ENCODE assay signal across 39 cellular contexts in the genomic region with DNA sequence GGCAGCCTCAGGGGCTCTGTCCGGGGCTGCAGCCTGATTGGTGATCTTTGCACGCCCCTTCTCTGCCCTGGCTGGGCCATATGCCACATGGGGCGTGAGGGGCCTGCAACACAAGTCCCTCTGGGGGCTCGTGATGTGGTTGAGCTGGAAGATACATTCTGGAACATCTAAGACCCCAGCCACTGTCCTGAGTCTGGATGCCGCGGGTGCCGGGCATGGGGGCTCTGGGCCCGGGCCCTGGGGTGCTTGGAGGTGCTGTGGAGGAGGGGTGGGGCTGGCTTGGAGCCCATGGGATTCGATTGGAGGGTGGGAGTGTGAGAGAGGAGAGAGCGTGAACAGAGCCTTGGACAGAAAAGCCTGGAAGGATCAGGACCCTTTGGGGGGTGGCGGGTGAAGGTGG. TPM values are rescaled to one million over a fixed set of nuclear protein-coding genes. Genes with fewer than 3 reads are reported as not detected.
"Had no signal": no experiment of that assay in that cellular context is flagged by ENCODE, and none has a peak within 500 bp of the region (broad histone marks: within the 10 kb centered on the region; RNA-seq: fewer than 3 reads in every experiment).

No MANE protein-coding gene starts in this region.

- H3K27me3 Mint-ChIP-seq: activated naive CD4-positive, alpha-beta T cell treated with anti-CD3 and anti-CD28 coated beads, Interleukin-2, amount 50 U/mL, for 24 hours; activated naive CD8-positive, alpha-beta T cell; activated T-cell treated with anti-CD3 and anti-CD28 coated beads, Interleukin-2, amount 50 U/mL, for 24 hours had no signal

- H3K4me3 ChIP-seq: adrenal gland, ascending aorta, body of pancreas, breast epithelium, cardiac muscle cell had no signal

- H3K27ac ChIP-seq: adrenal gland, ascending aorta, body of pancreas, brain microvascular endothelial cell, breast epithelium, cardiac muscle cell had no signal

- H3K4me1 ChIP-seq: adrenal gland, ascending aorta, body of pancreas, breast epithelium had no signal

- H3K27ac Mint-ChIP-seq: activated naive CD4-positive, alpha-beta T cell treated with anti-CD3 and anti-CD28 coated beads for 36 hours; activated naive CD4-positive, alpha-beta T cell treated with anti-CD3 and anti-CD28 coated beads, Interleukin-2, amount 10 ng/mL, durations not matched to agents 7 days and 5 days; activated naive CD4-positive, alpha-beta T cell treated with anti-CD3 and anti-CD28 coated beads, Interleukin-2, amount 50 U/mL, for 24 hours; activated naive CD4-positive, alpha-beta T cell treated with anti-CD3 and anti-CD28 coated beads, Interleukin-2, amount 50 U/mL, for 72 hours; activated naive CD8-positive, alpha-beta T cell; activated naive CD8-positive, alpha-beta T cell treated with anti-CD3 and anti-CD28 coated beads for 36 hours; activated naive CD8-positive, alpha-beta T cell treated with anti-CD3 and anti-CD28 coated beads, Interleukin-2, amount 10 ng/mL, durations not matched to agents 7 days and 5 days; activated naive CD8-positive, alpha-beta T cell treated with anti-CD3 and anti-CD28 coated beads, Interleukin-2, amount 50 U/mL, for 24 hours; activated T-cell treated with anti-CD3 and anti-CD28 coated beads, Interleukin-2, amount 50 U/mL, for 24 hours; activated T-cell treated with anti-CD3 and anti-CD28 coated beads, Interleukin-2, amount 50 U/mL, for 72 hours; activated T-helper 1 cell treated with anti-CD3 and anti-CD28 coated beads, Interleukin-12 subunit alpha, Interleukin-12 subunit beta, Interleukin-2, Interleukin-4 antibody, amounts not matched to agents 30 ng/mL and 10 ng/mL and 1 ng/mL, durations not matched to agents 14 hours and 24 hours and 36 hours; activated T-helper 17 cell treated with anti-CD3 and anti-CD28 coated beads, Interleukin-2, amount 50 U/mL, for 72 hours; activated T-helper 2 cell treated with anti-CD3 and anti-CD28 coated beads, Interferon-gamma antibody, Interleukin-2, Interleukin-4, amounts not matched to agents 10 μg/mL and 5 μg/mL and 100 μg/mL, durations not matched to agents 14 hours and 24 hours and 36 hours; brain had no signal

- H3K36me3 Mint-ChIP-seq: activated naive CD4-positive, alpha-beta T cell treated with anti-CD3 and anti-CD28 coated beads, Interleukin-2, amount 10 ng/mL, durations not matched to agents 7 days and 5 days; activated naive CD4-positive, alpha-beta T cell treated with anti-CD3 and anti-CD28 coated beads, Interleukin-2, amount 50 U/mL, for 24 hours; activated naive CD4-positive, alpha-beta T cell treated with anti-CD3 and anti-CD28 coated beads, Interleukin-2, amount 50 U/mL, for 72 hours; activated naive CD8-positive, alpha-beta T cell; activated naive CD8-positive, alpha-beta T cell treated with anti-CD3 and anti-CD28 coated beads for 36 hours; activated naive CD8-positive, alpha-beta T cell treated with anti-CD3 and anti-CD28 coated beads, Interleukin-2, amount 10 ng/mL, durations not matched to agents 7 days and 5 days had no signal

- H3K4me1 Mint-ChIP-seq: activated naive CD4-positive, alpha-beta T cell treated with anti-CD3 and anti-CD28 coated beads, Interleukin-2, amount 10 ng/mL, durations not matched to agents 7 days and 5 days; activated naive CD8-positive, alpha-beta T cell treated with anti-CD3 and anti-CD28 coated beads for 36 hours; activated naive CD8-positive, alpha-beta T cell treated with anti-CD3 and anti-CD28 coated beads, Interleukin-2, amount 10 ng/mL, durations not matched to agents 7 days and 5 days; activated naive CD8-positive, alpha-beta T cell treated with anti-CD3 and anti-CD28 coated beads, Interleukin-2, amount 50 U/mL, for 24 hours; activated T-helper 17 cell treated with anti-CD3 and anti-CD28 coated beads, Interleukin-2, amount 50 U/mL, for 72 hours; central memory CD8-positive, alpha-beta T cell had no signal

- H3K9me3 Mint-ChIP-seq: activated naive CD4-positive, alpha-beta T cell treated with anti-CD3 and anti-CD28 coated beads for 36 hours; activated naive CD4-positive, alpha-beta T cell treated with anti-CD3 and anti-CD28 coated beads, Interleukin-2, amount 10 ng/mL, durations not matched to agents 7 days and 5 days; activated naive CD4-positive, alpha-beta T cell treated with anti-CD3 and anti-CD28 coated beads, Interleukin-2, amount 50 U/mL, for 24 hours; activated naive CD4-positive, alpha-beta T cell treated with anti-CD3 and anti-CD28 coated beads, Interleukin-2, amount 50 U/mL, for 72 hours; activated naive CD8-positive, alpha-beta T cell treated with anti-CD3 and anti-CD28 coated beads for 36 hours; activated naive CD8-positive, alpha-beta T cell treated with anti-CD3 and anti-CD28 coated beads, Interleukin-2, amount 10 ng/mL, durations not matched to agents 7 days and 5 days; activated naive CD8-positive, alpha-beta T cell treated with anti-CD3 and anti-CD28 coated beads, Interleukin-2, amount 50 U/mL, for 24 hours; activated T-cell treated with anti-CD3 and anti-CD28 coated beads, Interleukin-2, amount 50 U/mL, for 24 hours; activated T-cell treated with anti-CD3 and anti-CD28 coated beads, Interleukin-2, amount 50 U/mL, for 4 hours; activated T-cell treated with anti-CD3 and anti-CD28 coated beads, Interleukin-2, amount 50 U/mL, for 72 hours; activated T-helper 1 cell treated with anti-CD3 and anti-CD28 coated beads, Interleukin-12 subunit alpha, Interleukin-12 subunit beta, Interleukin-2, Interleukin-4 antibody, amounts not matched to agents 30 ng/mL and 10 ng/mL and 1 ng/mL, durations not matched to agents 14 hours and 24 hours and 36 hours; activated T-helper 17 cell treated with anti-CD3 and anti-CD28 coated beads, Interleukin-2, amount 50 U/mL, for 72 hours; activated T-helper 2 cell treated with anti-CD3 and anti-CD28 coated beads, Interferon-gamma antibody, Interleukin-2, Interleukin-4, amounts not matched to agents 10 μg/mL and 5 μg/mL and 100 μg/mL, durations not matched to agents 14 hours and 24 hours and 36 hours; brain; central memory CD8-positive, alpha-beta T cell had no signal

- H3K27me3 ChIP-seq: adrenal gland, ascending aorta, body of pancreas, cardiac muscle cell had no signal

- H3K4me3 Mint-ChIP-seq: activated naive CD4-positive, alpha-beta T cell treated with anti-CD3 and anti-CD28 coated beads for 36 hours; activated naive CD4-positive, alpha-beta T cell treated with anti-CD3 and anti-CD28 coated beads, Interleukin-2, amount 10 ng/mL, durations not matched to agents 7 days and 5 days; activated naive CD4-positive, alpha-beta T cell treated with anti-CD3 and anti-CD28 coated beads, Interleukin-2, amount 50 U/mL, for 24 hours; activated naive CD8-positive, alpha-beta T cell; activated naive CD8-positive, alpha-beta T cell treated with anti-CD3 and anti-CD28 coated beads for 36 hours; activated naive CD8-positive, alpha-beta T cell treated with anti-CD3 and anti-CD28 coated beads, Interleukin-2, amount 10 ng/mL, durations not matched to agents 7 days and 5 days; activated naive CD8-positive, alpha-beta T cell treated with anti-CD3 and anti-CD28 coated beads, Interleukin-2, amount 50 U/mL, for 24 hours; activated T-cell treated with anti-CD3 and anti-CD28 coated beads, Interleukin-2, amount 50 U/mL, for 24 hours; activated T-cell treated with anti-CD3 and anti-CD28 coated beads, Interleukin-2, amount 50 U/mL, for 4 hours; activated T-cell treated with anti-CD3 and anti-CD28 coated beads, Interleukin-2, amount 50 U/mL, for 72 hours; activated T-helper 1 cell treated with anti-CD3 and anti-CD28 coated beads, Interleukin-12 subunit alpha, Interleukin-12 subunit beta, Interleukin-2, Interleukin-4 antibody, amounts not matched to agents 30 ng/mL and 10 ng/mL and 1 ng/mL, durations not matched to agents 14 hours and 24 hours and 36 hours; activated T-helper 17 cell treated with anti-CD3 and anti-CD28 coated beads, Interleukin-2, amount 50 U/mL, for 72 hours; brain; central memory CD8-positive, alpha-beta T cell had no signal

- H3K36me3 ChIP-seq: adrenal gland, ascending aorta, brain microvascular endothelial cell, breast epithelium had no signal

- DNase-seq: activated effector memory CD4-positive, alpha-beta T cell treated with anti-CD3 and anti-CD28 coated beads, Interleukin-2, amount 50 U/mL, for 16 hours; activated effector memory CD4-positive, alpha-beta T cell treated with Interleukin-2 at 50 U/mL for 16 hours; activated gamma-delta T cell; activated gamma-delta T cell treated with Interleukin-2 at 50 U/mL for 16 hours; activated naive CD4-positive, alpha-beta T cell; activated naive CD4-positive, alpha-beta T cell treated with anti-CD3 and anti-CD28 coated beads for 36 hours; activated naive CD4-positive, alpha-beta T cell treated with anti-CD3 and anti-CD28 coated beads, Interleukin-2, amount 10 ng/mL, durations not matched to agents 7 days and 5 days; activated naive CD4-positive, alpha-beta T cell treated with anti-CD3 and anti-CD28 coated beads, Interleukin-2, amount 50 U/mL, for 16 hours; activated naive CD4-positive, alpha-beta T cell treated with Interleukin-2 at 50 U/mL for 16 hours; activated naive CD8-positive, alpha-beta T cell treated with anti-CD3 and anti-CD28 coated beads for 36 hours; activated naive CD8-positive, alpha-beta T cell treated with anti-CD3 and anti-CD28 coated beads, Interleukin-2, amount 10 ng/mL, durations not matched to agents 7 days and 5 days; activated naive CD8-positive, alpha-beta T cell treated with anti-CD3 and anti-CD28 coated beads, Interleukin-2, amount 50 U/mL, for 24 hours; activated T-cell treated with anti-CD3 and anti-CD28 coated beads, Interleukin-2, amount 50 U/mL, for 1 hour; activated T-cell treated with anti-CD3 and anti-CD28 coated beads, Interleukin-2, amount 50 U/mL, for 24 hours; activated T-cell treated with anti-CD3 and anti-CD28 coated beads, Interleukin-2, amount 50 U/mL, for 4 hours; activated T-cell treated with anti-CD3 and anti-CD28 coated beads, Interleukin-2, amount 50 U/mL, for 48 hours; activated T-cell treated with anti-CD3 and anti-CD28 coated beads, Interleukin-2, amount 50 U/mL, for 72 hours; adrenal gland; amniotic stem cell; amygdala; anterior cingulate cortex; aorta; body of pancreas; brain microvascular endothelial cell; caudate nucleus; central memory CD4-positive, alpha-beta T cell; cerebellar nuclear complex had no signal

- ATAC-seq: activated naive CD4-positive, alpha-beta T cell treated with anti-CD3 and anti-CD28 coated beads, Interleukin-2, amount 50 U/mL, for 72 hours; activated naive CD8-positive, alpha-beta T cell treated with anti-CD3 and anti-CD28 coated beads, Interleukin-2, amount 50 U/mL, for 24 hours; activated T-cell treated with anti-CD3 and anti-CD28 coated beads, Interleukin-2, amount 50 U/mL, for 4 hours; activated T-cell treated with anti-CD3 and anti-CD28 coated beads, Interleukin-2, amount 50 U/mL, for 72 hours; activated T-helper 17 cell treated with anti-CD3 and anti-CD28 coated beads, Interleukin-2, amount 50 U/mL, for 72 hours; body of pancreas had no signal

- H3K9me3 ChIP-seq: adrenal gland, ascending aorta, body of pancreas, breast epithelium had no signal

RNA-seq across cellular contexts. Expression of gene JPH3, which starts 39.4 kb away (rescaled TPM):
- total RNA-seq: activated naive CD8-positive, alpha-beta T cell treated with anti-CD3 and anti-CD28 coated beads, Interleukin-2, amount 10 ng/mL, durations not matched to agents 7 days and 5 days; activated T-cell treated with anti-CD3 and anti-CD28 coated beads, Interleukin-2, amount 50 U/mL, for 4 hours; activated T-helper 1 cell treated with anti-CD3 and anti-CD28 coated beads, Interleukin-12 subunit alpha, Interleukin-12 subunit beta, Interleukin-2, Interleukin-4 antibody, amounts not matched to agents 30 ng/mL and 10 ng/mL and 1 ng/mL, durations not matched to agents 14 hours and 24 hours and 36 hours; ascending aorta; body of pancreas; bronchial epithelial cell had no signal
- polyA plus RNA-seq: aorta had no signal
